ENCODE assay signal across 15 cellular contexts in genomic region chr1:116764466-116764896, GRCh38. TPM values are rescaled to one million over a fixed set of nuclear protein-coding genes. Genes with fewer than 3 reads are reported as not detected.
DNase-seq lines count a peak whose midpoint lies in the region; ATAC-seq and TF ChIP-seq lines count a peak whose summit lies in the region.
"Had no signal": no experiment of that assay in that cellular context is flagged by ENCODE, and none has a peak within 500 bp of the region (broad histone marks: within the 10 kb centered on the region; RNA-seq: fewer than 3 reads in every experiment).

No MANE protein-coding gene starts in this region.

- H3F3A ChIP-seq in PC-9 (ENCODE audit: insufficient read depth, low read depth): no peaks in the 10 kb centered on the region

- no peaks in the 10 kb centered on the region for H3K9me3 Mint-ChIP-seq in CD4-positive, CD25-positive, alpha-beta regulatory T cell
- H3K9me3 Mint-ChIP-seq in natural killer cell: no peaks in the 10 kb centered on the region
- H3K9me3 Mint-ChIP-seq: activated B cell treated with CpG ODN at 0.5 μM for 24 hours, memory B cell had no signal

- CTCF ChIA-PET in PC-9 (lab: Charles Lee): no interaction called here

- intact Hi-C loops in PC-9 (cut with micrococcal nuclease; ENCODE audit: unreplicated experiment): no loop called here
- intact Hi-C loops in natural killer cell (cut with micrococcal nuclease): no loop called here
- intact Hi-C loops in left lung (cut with DNase I): no loop called here

- H3K4me3 Mint-ChIP-seq in CD4-positive, CD25-positive, alpha-beta regulatory T cell: peak overlapping the region; percentile 79 to 100 (median 88)
- no peak overlapping the region for H3K4me3 Mint-ChIP-seq in natural killer cell
- H3K4me3 Mint-ChIP-seq: activated B cell treated with CpG ODN at 0.5 μM for 24 hours, memory B cell had no signal

- POLR2A ChIA-PET in PC-9 (lab: Charles Lee; ENCODE audit: unreplicated experiment): no interaction called here

- peaks cover 100% of the 10 kb centered on the region for H3K4me1 ChIP-seq in CD4-positive, CD25-positive, alpha-beta regulatory T cell (ENCODE audit: control insufficient read depth, insufficient read depth, low read length, poor library complexity, severe bottlenecking)
- H3K4me1 ChIP-seq in PC-9 (replicated peaks; ENCODE audit: insufficient read depth): no peaks in the 10 kb centered on the region
- H3K4me1 ChIP-seq in left lung: peaks cover 0 to 16% of the 10 kb centered on the region in 2 donors

- H3K79me2 ChIP-seq in PC-9 (ENCODE audit: low read depth): no peaks in the 10 kb centered on the region

- ATAC-seq in CD4-positive, CD25-positive, alpha-beta regulatory T cell (ENCODE audit: low read depth in 2 of 2): no peak
- ATAC-seq in natural killer cell (no peak), GM19452 (IDR thresholded peaks at IDR 0.05; ENCODE audit: unreplicated experiment) (no peak), left lung (no peak)

- no peaks in the 10 kb centered on the region for H3K9me3 ChIP-seq in CD4-positive, CD25-positive, alpha-beta regulatory T cell (ENCODE audit: control insufficient read depth in 2 of 2, low read length in 2 of 2)
- no peaks in the 10 kb centered on the region for H3K9me3 ChIP-seq in PC-9 (ENCODE audit: insufficient read depth, low read depth)
- no peaks in the 10 kb centered on the region for H3K9me3 ChIP-seq in left lung

- H2AFZ ChIP-seq in PC-9: no peak overlapping the region

- H3K4me3 ChIP-seq in CD4-positive, CD25-positive, alpha-beta regulatory T cell (ENCODE audit: low read depth, low read length): peak overlapping the region; percentile 100
- no peak overlapping the region for H3K4me3 ChIP-seq in PC-9
- no peak overlapping the region for H3K4me3 ChIP-seq in left lung
- H3K4me3 ChIP-seq: SK-N-MC had no signal

- H3K36me3 Mint-ChIP-seq in CD4-positive, CD25-positive, alpha-beta regulatory T cell: peaks cover 95% of the 10 kb centered on the region
- H3K36me3 Mint-ChIP-seq in natural killer cell: peaks cover 8% of the 10 kb centered on the region
- H3K36me3 Mint-ChIP-seq: memory B cell had no signal

- H4K20me1 ChIP-seq in PC-9 (ENCODE audit: insufficient read depth): no peaks in the 10 kb centered on the region

- H3K27ac ChIP-seq in CD4-positive, CD25-positive, alpha-beta regulatory T cell (ENCODE audit: insufficient read depth, low read length, poor library complexity, severe bottlenecking): peak overlapping the region; percentile 89
- no peak overlapping the region for H3K27ac ChIP-seq in PC-9
- H3K27ac ChIP-seq in left lung: peak overlapping the region in 1 of 2 donors; percentile 13
- H3K27ac ChIP-seq: SK-N-MC had no signal

- H3K4me1 Mint-ChIP-seq in CD4-positive, CD25-positive, alpha-beta regulatory T cell: peaks cover 31 to 99% (median 80%) of the 10 kb centered on the region in 4 donors
- peaks cover 55 to 63% of the 10 kb centered on the region in 2 donors for H3K4me1 Mint-ChIP-seq in natural killer cell

- peak; percentile 38 to 63 (median 54) for DNase-seq in CD4-positive, CD25-positive, alpha-beta regulatory T cell
- DNase-seq in PC-9: no peak
- DNase-seq in activated T-helper 9 cell treated with anti-CD3 and anti-CD28 coated beads, Interleukin-2, amount 50 U/mL, for 16 hours (ENCODE audit: low read depth): peak; percentile 58
- DNase-seq in natural killer cell: no peak
- no peak for DNase-seq in AG08396 (ENCODE audit: low spot score)
- DNase-seq in left lung: no peak
- DNase-seq in HT-29 (ENCODE audit: low spot score): no peak
- DNase-seq: activated B cell treated with CpG ODN at 0.5 μM for 24 hours, amniotic stem cell, cortex of kidney, NCI-H2081 treated with DMSO at 0.1 percent for 48 hours had no signal

- no peaks in the 10 kb centered on the region for H3K27me3 Mint-ChIP-seq in CD4-positive, CD25-positive, alpha-beta regulatory T cell
- no peaks in the 10 kb centered on the region for H3K27me3 Mint-ChIP-seq in natural killer cell (ENCODE audit: low read depth in 2 of 2)
- H3K27me3 Mint-ChIP-seq: activated B cell treated with CpG ODN at 0.5 μM for 24 hours, memory B cell had no signal

- H3K9me2 ChIP-seq in PC-9 (ENCODE audit: insufficient read depth): no peaks in the 10 kb centered on the region

- peaks cover 77% of the 10 kb centered on the region for H3K36me3 ChIP-seq in CD4-positive, CD25-positive, alpha-beta regulatory T cell (ENCODE audit: control insufficient read depth, insufficient read depth, low read length)
- no peaks in the 10 kb centered on the region for H3K36me3 ChIP-seq in PC-9 (ENCODE audit: low read depth)
- H3K36me3 ChIP-seq in left lung: no peaks in the 10 kb centered on the region

- BruUV-seq in PC-9 (replicated peaks; lab: Mats Ljungman, UMichigan): no TSS peak

- TF ChIP-seq CTCF in PC-9 (conservative IDR thresholded peaks at IDR 0.05) (peak; percentile 51; the same call in 1 of the 2 replicates), natural killer cell (IDR thresholded peaks at IDR 0.05) (no peak), left lung (IDR thresholded peaks at IDR 0.05) (no peak)

- H3K4me2 ChIP-seq in PC-9: no peak overlapping the region

- no peaks in the 10 kb centered on the region for H3K27me3 ChIP-seq in CD4-positive, CD25-positive, alpha-beta regulatory T cell (ENCODE audit: control insufficient read depth, insufficient read depth, low read length)
- no peaks in the 10 kb centered on the region for H3K27me3 ChIP-seq in PC-9 (ENCODE audit: insufficient read depth, low read depth)
- H3K27me3 ChIP-seq in left lung: no peaks in the 10 kb centered on the region

- H3K27ac Mint-ChIP-seq in CD4-positive, CD25-positive, alpha-beta regulatory T cell: peak overlapping the region; percentile 98 to 99 (median 99)
- peak overlapping the region; percentile 60 to 91 for H3K27ac Mint-ChIP-seq in natural killer cell
- H3K27ac Mint-ChIP-seq: activated B cell treated with CpG ODN at 0.5 μM for 24 hours, memory B cell had no signal

RNA-seq across cellular contexts. Expression of gene CD2, which starts 10.3 kb away (rescaled TPM):
- total RNA-seq in CD4-positive, CD25-positive, alpha-beta regulatory T cell: 192 TPM
- polyA plus RNA-seq in CD4-positive, CD25-positive, alpha-beta regulatory T cell: 100 to 1,000 TPM; 341 to 457 (median 393) TPM
- not detected in 2 replicates for total RNA-seq in PC-9 (2021)
- 10 to 100 TPM; 30.4 to 93.4 (median 60.8) TPM for total RNA-seq in natural killer cell
- 10 to 100 TPM in 1 of 2 donors, 1 to 10 TPM in 1; 4.6 to 12.4 TPM for total RNA-seq in left lung
- not detected in 2 replicates for total RNA-seq in HT-29 (2014; rRNA removed; shearing (Covaris generic))
- total RNA-seq: osteocyte had no signal

Comparison
In these comparisons a context has a peak if more than half of its experiments do, and no peak if none do; other contexts are left out.
1. DNase-seq: peak in CD4-positive, CD25-positive, alpha-beta regulatory T cell (3 of 3) and activated T-helper 9 cell treated with anti-CD3 and anti-CD28 coated beads, Interleukin-2, amount 50 U/mL, for 16 hours (single experiment); none in PC-9 (0 of 2), natural killer cell (single experiment), AG08396 (single experiment), left lung (0 of 2) and HT-29 (single experiment).